Comparison of ENCODE assay signal across 8 cellular contexts in the genomic region with DNA sequence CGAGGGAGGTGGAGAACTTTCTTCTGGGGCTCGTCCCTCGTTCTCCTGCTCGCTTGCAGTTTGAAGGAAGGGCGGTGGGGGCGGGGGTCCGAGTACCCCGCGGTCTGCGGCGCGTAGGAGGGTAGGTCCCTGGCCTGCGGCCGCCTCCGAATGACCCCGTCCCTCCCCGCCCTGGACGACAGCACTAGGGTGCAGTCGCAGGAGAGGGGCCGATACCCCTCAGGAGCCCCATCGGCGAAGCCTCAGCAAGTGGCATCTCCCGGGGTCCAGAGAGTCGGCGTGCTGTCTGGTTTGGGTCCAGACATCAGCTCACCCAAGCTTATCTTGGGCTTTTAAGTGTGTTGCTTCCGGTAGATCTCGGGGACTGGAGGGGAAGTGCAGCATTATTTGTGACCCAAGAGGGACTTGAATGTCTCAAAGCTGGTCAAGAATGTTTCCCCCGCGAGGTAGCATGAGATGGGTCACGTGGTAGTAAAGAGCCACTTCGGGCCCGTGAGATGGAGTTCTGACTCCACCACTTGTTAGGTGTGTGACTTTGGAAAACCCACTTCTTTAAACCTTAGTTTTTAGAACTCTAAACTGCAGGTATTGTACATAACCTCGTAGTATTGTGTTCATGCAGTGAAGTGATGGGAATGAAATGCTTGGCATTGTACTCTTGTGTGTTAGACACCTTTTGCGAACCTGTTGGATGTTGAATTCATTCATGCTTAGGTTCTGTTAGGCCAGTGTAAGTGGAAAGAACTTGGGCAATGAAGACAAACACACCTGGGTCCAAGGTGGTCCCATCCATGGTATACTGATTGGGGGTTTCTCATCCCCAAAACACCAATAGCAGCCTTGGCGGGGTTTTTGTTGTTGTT. TPM values are rescaled to one million over a fixed set of nuclear protein-coding genes. Genes with fewer than 3 reads are reported as not detected.
DNase-seq lines count a peak whose midpoint lies in the region; ATAC-seq and TF ChIP-seq lines count a peak whose summit lies in the region.

No MANE protein-coding gene starts in this region.

- H3K4me3 ChIP-seq in Panc1 (ENCODE audit: low read depth in 2 of 2, low read length in 2 of 2), result peak overlapping the region; percentile 48 to 53
- H3K4me3 ChIP-seq in astrocyte of the cerebellum (ENCODE audit: low read depth, low read length), result peak overlapping the region; percentile 59
- peak overlapping the region; percentile 84 for H3K4me3 ChIP-seq in smooth muscle cell

- ATAC-seq in GM18511 (IDR thresholded peaks at IDR 0.05; ENCODE audit: unreplicated experiment) (peak; percentile 53), HG02981 (IDR thresholded peaks at IDR 0.05; ENCODE audit: unreplicated experiment) (peak; percentile 40), Panc1 (peak; percentile 18; the same call in 1 of the 2 replicates)

- CTCF ChIA-PET in Panc1 (lab: Charles Lee), result interaction anchor here (0.8 kb wide), 1 partner anchor 62 kb away, joined by 3 read pairs; no protein-coding TSS in a partner anchor

- WGBS in smooth muscle cell (ENCODE audit: low lambda C conversion rate), result 20% methylated on average over 20 of the region's 35 CpGs

- no TSS peak for BruUV-seq in Panc1 (replicated peaks; lab: Mats Ljungman, UMichigan)

- H3K9ac ChIP-seq in smooth muscle cell (ENCODE audit: low read depth), result peak overlapping the region; percentile 55

- POLR2A ChIA-PET in Panc1 (lab: Charles Lee), result no interaction called here

- H3K79me2 ChIP-seq in smooth muscle cell (ENCODE audit: low read depth), result peaks cover 3% of the 10 kb centered on the region

- H2AFZ ChIP-seq in smooth muscle cell (ENCODE audit: low read depth), result peak overlapping the region; percentile 74

- no peak for TF ChIP-seq CTCF in Panc1 (IDR thresholded peaks at IDR 0.05)
- TF ChIP-seq CTCF in astrocyte of the cerebellum (IDR thresholded peaks at IDR 0.05; ENCODE audit: low read depth, low read length, missing control alignments), result no peak
- no peak for TF ChIP-seq CTCF in smooth muscle cell (IDR thresholded peaks at IDR 0.05; ENCODE audit: borderline replicate concordance, insufficient read depth, poor library complexity, severe bottlenecking)

- H3K36me3 ChIP-seq in Panc1 (ENCODE audit: control insufficient read depth, insufficient read depth, low read length) (no peaks in the 10 kb centered on the region), smooth muscle cell (ENCODE audit: low read depth) (no peaks in the 10 kb centered on the region)

- H3K4me1 ChIP-seq in Panc1 (ENCODE audit: control insufficient read depth, insufficient read depth, low read length) (0 out of 2 replicates have a peak, but pooled peaks cover 3% of the 10 kb centered on the region), smooth muscle cell (ENCODE audit: low read depth) (peaks cover 23% of the 10 kb centered on the region)

- no peak for DNase-seq in Panc1 (ENCODE audit: low read depth, low spot score)
- DNase-seq in astrocyte of the cerebellum (ENCODE audit: low read depth), result no peak
- peak; percentile 51 for DNase-seq in iPS-NIHi11 (ENCODE audit: low spot score)
- DNase-seq in smooth muscle cell (lab: John Stamatoyannopoulos, UW; ENCODE audit: unreplicated experiment), result no peak
- no peak for DNase-seq in NCI-H345 (lab: John Stamatoyannopoulos, UW)
- DNase-seq in ACHN, result no peak

- H3K27ac ChIP-seq in Panc1 (ENCODE audit: low read length) (no peak overlapping the region), smooth muscle cell (ENCODE audit: low read depth) (no peak overlapping the region)

- no peaks in the 10 kb centered on the region for H4K20me1 ChIP-seq in smooth muscle cell (ENCODE audit: low read depth)

- H3K27me3 ChIP-seq in Panc1 (ENCODE audit: control insufficient read depth, insufficient read depth, low read length) (peaks cover 4% of the 10 kb centered on the region; the same call in 1 of the 2 replicates), smooth muscle cell (ENCODE audit: low read depth) (no peaks in the 10 kb centered on the region)

- in situ Hi-C loops in Panc1 (cut with HindIII; ENCODE audit: low pct_unique_long_range_greater_than_20kb, low sequenced_read_pairs), result no loop called here
- in situ Hi-C loops in astrocyte of the cerebellum (cut with HindIII; ENCODE audit: low sequenced_read_pairs), result loop anchor here (10.0 to 25.0 kb wide), 2 partner anchors 201 to 328 kb away; a partner anchor contains a TSS
- in situ Hi-C loops in ACHN (cut with HindIII; ENCODE audit: low pct_ligation_motif_present, low pct_unique_long_range_greater_than_20kb, low sequenced_read_pairs), result no loop called here

- intact Hi-C loops in Panc1 (cut with micrococcal nuclease; ENCODE audit: unreplicated experiment), result loop anchor here (1.0 kb wide), 1 partner anchor 176 kb away; no protein-coding TSS in a partner anchor

- H3K9me3 ChIP-seq in Panc1 (ENCODE audit: control insufficient read depth, insufficient read depth, low read depth, low read length), result no peaks in the 10 kb centered on the region
- no peaks in the 10 kb centered on the region for H3K9me3 ChIP-seq in smooth muscle cell (replicated peaks; ENCODE audit: low read depth)

- peak overlapping the region; percentile 95 for H3K4me2 ChIP-seq in smooth muscle cell

- peaks cover 4% of the 10 kb centered on the region for H3F3A ChIP-seq in smooth muscle cell (ENCODE audit: low read depth)

RNA-seq across cellular contexts. Expression of a gene that starts 0.9 kb away (rescaled TPM):
- total RNA-seq in Panc1 (2021; ENCODE audit: unreplicated experiment), result 2.4 TPM
- 2.6 TPM for polyA plus RNA-seq in Panc1 (2012; ENCODE audit: insufficient read length)
- total RNA-seq in smooth muscle cell, result 10.7 and 24.2 TPM in 2 replicates
- 5.2 and 9.0 TPM in 2 replicates for polyA plus RNA-seq in smooth muscle cell

RNA-seq across cellular contexts. Expression of a gene that starts 21.8 kb away (rescaled TPM):
- 27.8 TPM for total RNA-seq in Panc1 (2021; ENCODE audit: unreplicated experiment)
- polyA plus RNA-seq in Panc1 (2012; ENCODE audit: insufficient read length), result 10.4 TPM
- total RNA-seq in smooth muscle cell, result 2.7 and 3.5 TPM in 2 replicates
- 1.2 and 1.9 TPM in 2 replicates for polyA plus RNA-seq in smooth muscle cell
